ENCODE assay signal across 1 cellular context in the genomic region with DNA sequence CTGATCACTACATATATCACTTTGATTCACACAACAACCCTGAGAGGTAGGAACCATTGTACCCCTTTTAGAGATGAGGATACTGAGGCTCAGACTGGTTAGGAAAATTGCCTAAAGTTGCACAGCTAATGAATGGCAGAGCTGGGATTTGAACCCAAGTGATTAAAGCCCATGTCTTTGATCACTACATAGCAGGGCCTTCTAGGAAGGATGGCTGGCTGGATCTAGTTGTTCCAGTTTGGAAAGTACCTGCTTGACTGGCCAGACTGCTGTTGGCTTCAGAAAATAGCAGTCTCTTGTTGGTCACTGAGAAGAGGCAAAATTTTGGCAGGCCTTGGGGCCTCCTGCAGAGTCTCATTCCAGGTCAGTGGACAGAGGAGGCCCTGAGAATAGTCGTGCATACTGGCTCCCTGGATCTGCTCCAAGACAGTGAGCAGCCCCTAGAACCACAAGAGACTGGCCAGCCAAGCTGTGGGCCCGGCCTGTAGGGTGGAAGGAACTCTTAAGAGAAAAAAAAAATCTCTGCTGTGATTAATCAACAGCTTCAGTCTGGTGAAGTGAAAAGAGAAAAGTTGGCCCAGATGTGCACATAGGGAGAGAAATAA.
A peak's percentile ranks its signal among the peaks of the same experiment; 100 is the strongest.
TF ChIP-seq lines count a peak whose summit lies in the region.

No MANE protein-coding gene starts in this region.

TF ChIP-seq in HepG2, 621 proteins besides CTCF, POLR2A, EP300 and RAD21 (continued from another document):
- TF ChIP-seq, protein P1, sequence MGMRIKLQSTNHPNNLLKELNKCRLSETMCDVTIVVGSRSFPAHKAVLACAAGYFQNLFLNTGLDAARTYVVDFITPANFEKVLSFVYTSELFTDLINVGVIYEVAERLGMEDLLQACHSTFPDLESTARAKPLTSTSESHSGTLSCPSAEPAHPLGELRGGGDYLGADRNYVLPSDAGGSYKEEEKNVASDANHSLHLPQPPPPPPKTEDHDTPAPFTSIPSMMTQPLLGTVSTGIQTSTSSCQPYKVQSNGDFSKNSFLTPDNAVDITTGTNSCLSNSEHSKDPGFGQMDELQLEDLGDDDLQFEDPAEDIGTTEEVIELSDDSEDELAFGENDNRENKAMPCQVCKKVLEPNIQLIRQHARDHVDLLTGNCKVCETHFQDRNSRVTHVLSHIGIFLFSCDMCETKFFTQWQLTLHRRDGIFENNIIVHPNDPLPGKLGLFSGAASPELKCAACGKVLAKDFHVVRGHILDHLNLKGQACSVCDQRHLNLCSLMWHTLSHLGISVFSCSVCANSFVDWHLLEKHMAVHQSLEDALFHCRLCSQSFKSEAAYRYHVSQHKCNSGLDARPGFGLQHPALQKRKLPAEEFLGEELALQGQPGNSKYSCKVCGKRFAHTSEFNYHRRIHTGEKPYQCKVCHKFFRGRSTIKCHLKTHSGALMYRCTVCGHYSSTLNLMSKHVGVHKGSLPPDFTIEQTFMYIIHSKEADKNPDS (CRISPR knock-in tag; IDR thresholded peaks at IDR 0.05) = peak; percentile 29; the same call in 1 of the 2 replicates
- TF ChIP-seq ATF7 (IDR thresholded peaks at IDR 0.05) (no peak), ATF7 (CRISPR knock-in tag; IDR thresholded peaks at IDR 0.05) (no peak), ZNF629 (CRISPR knock-in tag; conservative IDR thresholded peaks at IDR 0.05) (peak; percentile 87), GABPA (IDR thresholded peaks at IDR 0.05; ENCODE audit: low read depth, low read length) (no peak), GABPA (CRISPR knock-in tag; IDR thresholded peaks at IDR 0.05; ENCODE audit: low read depth) (0 out of 2 replicates have a peak, but pooled peaks have one; percentile 16), FIP1L1 (IDR thresholded peaks at IDR 0.05; ENCODE audit: borderline replicate concordance, insufficient read depth, low read depth, low read length) (0 out of 2 replicates have a peak, but pooled peaks have one; percentile 24), ZNF350 (CRISPR knock-in tag; IDR thresholded peaks at IDR 0.05; ENCODE audit: borderline replicate concordance, low read depth) (0 out of 2 replicates have a peak, but pooled peaks have one; percentile 5)
- TF ChIP-seq, protein P2, sequence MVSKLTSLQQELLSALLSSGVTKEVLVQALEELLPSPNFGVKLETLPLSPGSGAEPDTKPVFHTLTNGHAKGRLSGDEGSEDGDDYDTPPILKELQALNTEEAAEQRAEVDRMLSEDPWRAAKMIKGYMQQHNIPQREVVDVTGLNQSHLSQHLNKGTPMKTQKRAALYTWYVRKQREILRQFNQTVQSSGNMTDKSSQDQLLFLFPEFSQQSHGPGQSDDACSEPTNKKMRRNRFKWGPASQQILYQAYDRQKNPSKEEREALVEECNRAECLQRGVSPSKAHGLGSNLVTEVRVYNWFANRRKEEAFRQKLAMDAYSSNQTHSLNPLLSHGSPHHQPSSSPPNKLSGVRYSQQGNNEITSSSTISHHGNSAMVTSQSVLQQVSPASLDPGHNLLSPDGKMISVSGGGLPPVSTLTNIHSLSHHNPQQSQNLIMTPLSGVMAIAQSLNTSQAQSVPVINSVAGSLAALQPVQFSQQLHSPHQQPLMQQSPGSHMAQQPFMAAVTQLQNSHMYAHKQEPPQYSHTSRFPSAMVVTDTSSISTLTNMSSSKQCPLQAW (CRISPR knock-in tag; IDR thresholded peaks at IDR 0.05) = 0 out of 2 replicates have a peak, but pooled peaks have one; percentile 7
- TF ChIP-seq, protein P3, sequence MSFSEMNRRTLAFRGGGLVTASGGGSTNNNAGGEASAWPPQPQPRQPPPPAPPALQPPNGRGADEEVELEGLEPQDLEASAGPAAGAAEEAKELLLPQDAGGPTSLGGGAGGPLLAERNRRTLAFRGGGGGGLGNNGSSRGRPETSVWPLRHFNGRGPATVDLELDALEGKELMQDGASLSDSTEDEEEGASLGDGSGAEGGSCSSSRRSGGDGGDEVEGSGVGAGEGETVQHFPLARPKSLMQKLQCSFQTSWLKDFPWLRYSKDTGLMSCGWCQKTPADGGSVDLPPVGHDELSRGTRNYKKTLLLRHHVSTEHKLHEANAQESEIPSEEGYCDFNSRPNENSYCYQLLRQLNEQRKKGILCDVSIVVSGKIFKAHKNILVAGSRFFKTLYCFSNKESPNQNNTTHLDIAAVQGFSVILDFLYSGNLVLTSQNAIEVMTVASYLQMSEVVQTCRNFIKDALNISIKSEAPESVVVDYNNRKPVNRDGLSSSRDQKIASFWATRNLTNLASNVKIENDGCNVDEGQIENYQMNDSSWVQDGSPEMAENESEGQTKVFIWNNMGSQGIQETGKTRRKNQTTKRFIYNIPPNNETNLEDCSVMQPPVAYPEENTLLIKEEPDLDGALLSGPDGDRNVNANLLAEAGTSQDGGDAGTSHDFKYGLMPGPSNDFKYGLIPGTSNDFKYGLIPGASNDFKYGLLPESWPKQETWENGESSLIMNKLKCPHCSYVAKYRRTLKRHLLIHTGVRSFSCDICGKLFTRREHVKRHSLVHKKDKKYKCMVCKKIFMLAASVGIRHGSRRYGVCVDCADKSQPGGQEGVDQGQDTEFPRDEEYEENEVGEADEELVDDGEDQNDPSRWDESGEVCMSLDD (CRISPR knock-in tag; IDR thresholded peaks at IDR 0.05; ENCODE audit: borderline replicate concordance) = no peak
